In the genomic region with DNA sequence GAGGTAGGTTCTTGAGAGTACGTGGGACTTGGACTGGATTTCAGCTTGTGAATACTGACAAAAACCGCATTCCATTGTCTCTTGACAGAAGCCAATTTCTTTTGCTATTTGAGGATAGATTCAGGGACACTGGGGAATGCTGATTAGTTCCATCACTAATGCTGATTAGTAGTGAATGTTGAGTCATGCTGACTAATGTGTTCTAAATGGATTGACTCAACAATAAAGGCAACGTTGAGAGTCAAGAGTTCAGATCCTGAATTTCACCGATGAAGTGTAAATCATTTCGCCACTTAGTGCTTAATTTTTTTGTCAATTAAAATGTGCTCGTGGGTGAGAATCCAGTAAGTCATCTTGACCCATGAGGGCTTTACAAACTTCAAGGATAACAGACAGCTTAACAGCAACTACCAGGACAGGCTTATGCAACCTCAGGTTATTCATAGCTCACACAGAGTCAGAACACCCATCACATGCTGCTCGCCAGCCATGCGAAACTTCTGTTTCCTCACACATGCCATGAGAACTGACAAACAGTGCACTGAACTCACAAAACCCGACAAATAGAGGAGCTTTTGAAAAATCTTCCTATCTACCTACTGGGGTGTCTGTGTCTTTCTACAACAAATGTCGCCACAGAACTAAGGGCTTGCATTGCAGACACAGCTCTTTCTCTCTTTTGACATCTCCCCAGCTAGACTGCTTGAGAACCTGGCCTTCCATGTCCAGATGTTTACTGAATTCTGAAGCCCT, we compare ENCODE assay signal across 8 cellular contexts.
DNase-seq lines count a peak whose midpoint lies in the region; ATAC-seq, FAIRE-seq and TF ChIP-seq lines count a peak whose summit lies in the region.

No MANE protein-coding gene starts in this region.

- H3K27me3 Mint-ChIP-seq in astrocyte (ENCODE audit: low read depth, unreplicated experiment): no peaks in the 10 kb centered on the region
- no peaks in the 10 kb centered on the region for H3K27me3 Mint-ChIP-seq in stimulated activated naive B cell treated with anti-CD40 and anti-IgM and Interleukin-4, amounts not matched to agents 10 μg/mL and 1 μg/mL and 100 μg/mL, for 72 hours

- no peaks in the 10 kb centered on the region for H3K27me3 ChIP-seq in astrocyte (ENCODE audit: insufficient read depth, low read length)

- H4K20me1 ChIP-seq in astrocyte (ENCODE audit: insufficient read depth, low read length): no peaks in the 10 kb centered on the region

- no peaks in the 10 kb centered on the region for H3K9me3 Mint-ChIP-seq in astrocyte (ENCODE audit: unreplicated experiment)
- H3K9me3 Mint-ChIP-seq in stimulated activated naive B cell treated with anti-CD40 and anti-IgM and Interleukin-4, amounts not matched to agents 10 μg/mL and 1 μg/mL and 100 μg/mL, for 72 hours: peaks cover 0 to 5% of the 10 kb centered on the region in 2 donors

- H3K4me1 Mint-ChIP-seq in astrocyte (ENCODE audit: low read depth, unreplicated experiment): peaks cover 21% of the 10 kb centered on the region
- H3K4me1 Mint-ChIP-seq in stimulated activated naive B cell treated with anti-CD40 and anti-IgM and Interleukin-4, amounts not matched to agents 10 μg/mL and 1 μg/mL and 100 μg/mL, for 72 hours: peaks cover 64 to 98% of the 10 kb centered on the region in 2 donors

- H3K36me3 ChIP-seq in astrocyte (ENCODE audit: insufficient read depth, low read length): no peaks in the 10 kb centered on the region

- H3K79me2 ChIP-seq in astrocyte (ENCODE audit: insufficient read depth, low read length): no peaks in the 10 kb centered on the region

- no peaks in the 10 kb centered on the region for H3K36me3 Mint-ChIP-seq in astrocyte (ENCODE audit: low read depth, unreplicated experiment)
- peaks cover 34 to 51% of the 10 kb centered on the region in 2 donors for H3K36me3 Mint-ChIP-seq in stimulated activated naive B cell treated with anti-CD40 and anti-IgM and Interleukin-4, amounts not matched to agents 10 μg/mL and 1 μg/mL and 100 μg/mL, for 72 hours

- H3K27ac ChIP-seq in astrocyte (ENCODE audit: low read depth, low read length): peak overlapping the region; percentile 62

- peak; percentile 75 for DNase-seq in A172 (ENCODE audit: low spot score)
- DNase-seq in astrocyte (ENCODE audit: low read depth): peak; percentile 96
- peak; percentile 99 for DNase-seq in iris pigment epithelial cell (ENCODE audit: low read depth)
- peak; percentile 69 for DNase-seq in stimulated activated naive B cell treated with anti-CD40 and anti-IgM and Interleukin-4, amounts not matched to agents 10 μg/mL and 1 μg/mL and 100 μg/mL, for 72 hours
- DNase-seq in OCI-M1 (lab: John Stamatoyannopoulos, UW): no peak
- no peak for DNase-seq in Kasumi-1 (lab: John Stamatoyannopoulos, UW)

- peak overlapping the region; percentile 47 for H3K4me2 ChIP-seq in astrocyte (ENCODE audit: low read length)

- TF ChIP-seq CTCF in astrocyte (IDR thresholded peaks at IDR 0.05; ENCODE audit: insufficient read depth, low read depth, low read length): no peak

- peak overlapping the region; percentile 52 for H2AFZ ChIP-seq in astrocyte (ENCODE audit: low read depth, low read length)

- no peaks in the 10 kb centered on the region for H3K9me3 ChIP-seq in astrocyte (ENCODE audit: insufficient read depth, low read depth, low read length)

- FAIRE-seq in astrocyte (lab: Jason Lieb, UNC): peak; percentile 56

- H3K9ac ChIP-seq in astrocyte (ENCODE audit: low read length): peak overlapping the region; percentile 30

- H3K4me1 ChIP-seq in astrocyte (ENCODE audit: insufficient read depth, low read length): peaks cover 15% of the 10 kb centered on the region

- H3K4me3 ChIP-seq in astrocyte (ENCODE audit: insufficient read depth, low read depth, low read length): no peak overlapping the region

- peak overlapping the region; percentile 70 for H3K27ac Mint-ChIP-seq in astrocyte (ENCODE audit: unreplicated experiment)
- peak overlapping the region; percentile 97 for H3K27ac Mint-ChIP-seq in stimulated activated naive B cell treated with anti-CD40 and anti-IgM and Interleukin-4, amounts not matched to agents 10 μg/mL and 1 μg/mL and 100 μg/mL, for 72 hours

- no peak overlapping the region for H3K4me3 Mint-ChIP-seq in astrocyte (ENCODE audit: unreplicated experiment)
- H3K4me3 Mint-ChIP-seq in stimulated activated naive B cell treated with anti-CD40 and anti-IgM and Interleukin-4, amounts not matched to agents 10 μg/mL and 1 μg/mL and 100 μg/mL, for 72 hours: peak overlapping the region; percentile 25 to 42

- peak; percentile 77 for ATAC-seq in GM19025 (IDR thresholded peaks at IDR 0.05; ENCODE audit: low read depth, unreplicated experiment)
- peak; percentile 78 for ATAC-seq in HG03432 (IDR thresholded peaks at IDR 0.05; ENCODE audit: unreplicated experiment)
- peak; percentile 99 for ATAC-seq in stimulated activated naive B cell treated with anti-CD40 and anti-IgM and Interleukin-4, amounts not matched to agents 10 μg/mL and 1 μg/mL and 100 μg/mL, for 72 hours (replicated peaks)

Comparison
In these comparisons a context has a peak if more than half of its experiments do, and no peak if none do; other contexts are left out.
1. DNase-seq: peak in A172 (single experiment), astrocyte (single experiment), iris pigment epithelial cell (single experiment) and stimulated activated naive B cell treated with anti-CD40 and anti-IgM and Interleukin-4, amounts not matched to agents 10 μg/mL and 1 μg/mL and 100 μg/mL, for 72 hours (single experiment); none in OCI-M1 (single experiment) and Kasumi-1 (0 of 2).
2. Peak in every context shown above with its lines, with median percentiles within 50 percentile points of each other: ATAC-seq.